8 cellular contexts compared by ENCODE assay signal in genomic region chr9:79572032-79572890, GRCh38. TPM values are rescaled to one million over a fixed set of nuclear protein-coding genes. Genes with fewer than 3 reads are reported as not detected.
DNase-seq lines count a peak whose midpoint lies in the region; ATAC-seq and TF ChIP-seq lines count a peak whose summit lies in the region.

No MANE protein-coding gene starts in this region.

- no peaks in the 10 kb centered on the region for H3K36me3 ChIP-seq in CD8-positive, alpha-beta T cell (ENCODE audit: insufficient read depth, low read length)
- H3K36me3 ChIP-seq in H7 (replicated peaks; ENCODE audit: control insufficient read depth, insufficient read depth, low read length) (no peaks in the 10 kb centered on the region; the same call in 1 of the 2 replicates), SJSA1 (peaks cover 35% of the 10 kb centered on the region)

- BruUV-seq in MCF 10A (replicated peaks; lab: Mats Ljungman, UMichigan), result TSS peak; percentile 81

- H3K4me1 ChIP-seq in CD8-positive, alpha-beta T cell (ENCODE audit: insufficient read depth, low read length), result peaks cover 30% of the 10 kb centered on the region
- H3K4me1 ChIP-seq in SJSA1 (replicated peaks), result peaks cover 24% of the 10 kb centered on the region

- H3K27me3 Mint-ChIP-seq in CD8-positive, alpha-beta T cell (ENCODE audit: low read depth), result no peaks in the 10 kb centered on the region
- H3K27me3 Mint-ChIP-seq in MCF 10A (ENCODE audit: insufficient read depth, unreplicated experiment), result no peaks in the 10 kb centered on the region

- peaks cover 15% of the 10 kb centered on the region for H3K36me3 Mint-ChIP-seq in CD8-positive, alpha-beta T cell
- H3K36me3 Mint-ChIP-seq in MCF 10A (ENCODE audit: insufficient read depth, unreplicated experiment), result no peaks in the 10 kb centered on the region

- H3K4me3 Mint-ChIP-seq in CD8-positive, alpha-beta T cell, result peak overlapping the region; percentile 89
- H3K4me3 Mint-ChIP-seq in MCF 10A (ENCODE audit: unreplicated experiment), result no peak overlapping the region

- peak; percentile 2 for ATAC-seq in CD8-positive, alpha-beta T cell
- ATAC-seq in GM21619 (IDR thresholded peaks at IDR 0.05; ENCODE audit: unreplicated experiment), result no peak

- peaks cover 38% of the 10 kb centered on the region for H3K4me1 Mint-ChIP-seq in CD8-positive, alpha-beta T cell (ENCODE audit: low read depth)
- peaks cover 17% of the 10 kb centered on the region for H3K4me1 Mint-ChIP-seq in MCF 10A (ENCODE audit: insufficient read depth, unreplicated experiment)

- no peaks in the 10 kb centered on the region for H3K9me3 ChIP-seq in CD8-positive, alpha-beta T cell (ENCODE audit: low read length)
- H3K9me3 ChIP-seq in SJSA1 (replicated peaks), result no peaks in the 10 kb centered on the region

- peak overlapping the region; percentile 50 for H3K27ac Mint-ChIP-seq in CD8-positive, alpha-beta T cell
- no peak overlapping the region for H3K27ac Mint-ChIP-seq in MCF 10A (ENCODE audit: low read depth, unreplicated experiment)

- intact Hi-C loops in CD8-positive, alpha-beta T cell (cut with DNase I, micrococcal nuclease), result loop anchor here (2.0 to 5.0 kb wide), 5 partner anchors 50 to 1275 kb away; partner anchors contain the start of gene PSAT1 (in 1 of the 2)
- intact Hi-C loops in MCF 10A (cut with micrococcal nuclease), result loop anchor here (5.0 to 10.0 kb wide), 3 partner anchors 87 to 970 kb away; no protein-coding TSS in a partner anchor

- POLR2A ChIA-PET in CD8-positive, alpha-beta T cell (lab: Charles Lee), result interaction anchor here (0.6 to 3.0 kb wide), 32 partner anchors 8 to 1672 kb away, joined by 3 to 40 read pairs (median 4); partner anchors contain the start of gene PSAT1
- POLR2A ChIA-PET in MCF 10A (lab: Yijun Ruan, JAX), result interaction anchor here (0.6 to 2.2 kb wide), 37 partner anchors 9 to 1742 kb away, joined by 3 to 32 read pairs (median 4); partner anchors contain the start of gene PSAT1

- TF ChIP-seq CTCF in CD8-positive, alpha-beta T cell (IDR thresholded peaks at IDR 0.05), result no peak
- no peak for TF ChIP-seq CTCF in MCF 10A (IDR thresholded peaks at IDR 0.05; ENCODE audit: unreplicated experiment)

- CTCF ChIA-PET in CD8-positive, alpha-beta T cell (lab: Charles Lee), result interaction anchor here (0.6 to 1.9 kb wide), 8 partner anchors 11 to 241 kb away, joined by 3 to 11 read pairs (median 4); no protein-coding TSS in a partner anchor
- CTCF ChIA-PET in MCF 10A (lab: Yijun Ruan, JAX), result interaction anchor here (0.5 to 1.4 kb wide), 11 partner anchors 38 to 1791 kb away, joined by 3 to 6 read pairs (median 3); no protein-coding TSS in a partner anchor

- H3K27me3 ChIP-seq in CD8-positive, alpha-beta T cell (ENCODE audit: insufficient read depth, low read length), result no peaks in the 10 kb centered on the region
- no peaks in the 10 kb centered on the region; the same call in 1 of the 2 replicates for H3K27me3 ChIP-seq in H7 (ENCODE audit: control insufficient read depth, insufficient read depth, low read length)
- no peaks in the 10 kb centered on the region for H3K27me3 ChIP-seq in SJSA1 (replicated peaks)

- DNase-seq in CD8-positive, alpha-beta T cell, result peak in 5 of 7 experiments; percentile 14 to 68 (median 41)
- DNase-seq in H7 (no peak), SJSA1 (ENCODE audit: low read depth in 1 of 2, low spot score in 2 of 2) (peak; percentile 33 to 47), MCF 10A (ENCODE audit: unreplicated experiment) (peak; percentile 51), iris pigment epithelial cell (ENCODE audit: low read depth) (peak; percentile 55), NCI-H1048 (lab: John Stamatoyannopoulos, UW) (no peak)

- H3K4me3 ChIP-seq in CD8-positive, alpha-beta T cell (ENCODE audit: low read depth, low read length), result peak overlapping the region; percentile 56
- H3K4me3 ChIP-seq in H7 (ENCODE audit: insufficient read depth, low read depth, low read length) (peak overlapping the region; percentile 74), SJSA1 (peak overlapping the region; percentile 91), skin epidermis (peak overlapping the region; percentile 90 to 98 (median 94))

- H3K27ac ChIP-seq in CD8-positive, alpha-beta T cell (ENCODE audit: low read depth, low read length), result peak overlapping the region; percentile 92
- peak overlapping the region; percentile 89 for H3K27ac ChIP-seq in SJSA1
- peak overlapping the region; percentile 75 to 97 (median 91) for H3K27ac ChIP-seq in skin epidermis

- no peaks in the 10 kb centered on the region for H3K9me3 Mint-ChIP-seq in CD8-positive, alpha-beta T cell
- no peaks in the 10 kb centered on the region for H3K9me3 Mint-ChIP-seq in MCF 10A (ENCODE audit: unreplicated experiment)

RNA-seq across cellular contexts. Expression of gene TLE4, which starts 0.5 kb away (rescaled TPM):
- total RNA-seq in CD8-positive, alpha-beta T cell, result 100 to 1,000 TPM; 123 to 124 TPM
- 31.8 and 44.3 TPM in 2 replicates for total RNA-seq in H7 (2014; rRNA removed; shearing (Covaris generic))
- total RNA-seq in SJSA1 (2014; rRNA removed; shearing (Covaris generic)), result 54.6 and 64.5 TPM in 2 replicates
- 8.7 and 12.3 TPM in 2 replicates for total RNA-seq in MCF 10A (2022)

Comparison
In these comparisons a context has a peak if more than half of its experiments do, and no peak if none do; other contexts are left out.
1. DNase-seq: peak in CD8-positive, alpha-beta T cell (5 of 7), SJSA1 (2 of 2), MCF 10A (single experiment) and iris pigment epithelial cell (single experiment); none in H7 (single experiment) and NCI-H1048 (single experiment).
2. Peak in every context shown above with its lines, with median percentiles within 50 percentile points of each other: H3K27ac ChIP-seq and H3K4me3 ChIP-seq.